Comparison of ENCODE assay signal across 15 cellular contexts in genomic region chr19:2774083-2774679, GRCh38. TPM values are rescaled to one million over a fixed set of nuclear protein-coding genes. Genes with fewer than 3 reads are reported as not detected.
A peak's percentile ranks its signal among the peaks of the same experiment; 100 is the strongest.
DNase-seq lines count a peak whose midpoint lies in the region; ATAC-seq and TF ChIP-seq lines count a peak whose summit lies in the region.
"Had no signal": no experiment of that assay in that cellular context is flagged by ENCODE, and none has a peak within 500 bp of the region (broad histone marks: within the 10 kb centered on the region; RNA-seq: fewer than 3 reads in every experiment).

No MANE protein-coding gene starts in this region.

- no peak for DNase-seq in CD8-positive, alpha-beta memory T cell
- no peak for DNase-seq in T-helper 17 cell
- peak; percentile 46 to 54 for DNase-seq in heart right ventricle
- peak; percentile 9 for DNase-seq in retina
- DNase-seq in NCI-H446 treated with DMSO at 0.1 percent for 48 hours (lab: John Stamatoyannopoulos, UW) = no peak
- DNase-seq: activated CD4-positive, alpha-beta T cell treated with anti-CD3 and anti-CD28 coated beads for 1 hour; activated T-cell treated with anti-CD3 and anti-CD28 coated beads, Interleukin-2, amount 50 U/mL, for 4 hours; aorta; EL; mesendoderm; NCI-H1092; NCI-H226 had no signal

- CTCF ChIA-PET in CD8-positive, alpha-beta memory T cell (lab: Charles Lee) = interaction anchor here (1.5 kb wide), 1 partner anchor 24 kb away, joined by 3 read pairs; no protein-coding TSS in a partner anchor

- TF ChIP-seq CTCF in heart right ventricle (IDR thresholded peaks at IDR 0.05) = no peak

- H3K4me3 ChIP-seq in CD8-positive, alpha-beta memory T cell (ENCODE audit: low read length) = no peak overlapping the region
- peak overlapping the region in 1 of 10 donors; percentile 47 for H3K4me3 ChIP-seq in heart right ventricle

- peaks cover 18% of the 10 kb centered on the region for H3K4me1 ChIP-seq in CD8-positive, alpha-beta memory T cell (ENCODE audit: insufficient read depth, low read length)
- peaks cover 26 to 84% (median 65%) of the 10 kb centered on the region in 9 donors for H3K4me1 ChIP-seq in heart right ventricle

- no peaks in the 10 kb centered on the region for H3K27me3 ChIP-seq in CD8-positive, alpha-beta memory T cell (ENCODE audit: insufficient read depth, low read length, poor library complexity, severe bottlenecking)
- no peaks in the 10 kb centered on the region for H3K27me3 ChIP-seq in heart right ventricle

- intact Hi-C loops in heart right ventricle (cut with DNase I) = no loop called here

- peaks cover 0 to 25% (median 2%) of the 10 kb centered on the region in 3 donors for H3K36me3 Mint-ChIP-seq in CD8-positive, alpha-beta memory T cell
- H3K36me3 Mint-ChIP-seq in T-helper 17 cell (ENCODE audit: low read depth) = no peaks in the 10 kb centered on the region

- POLR2A ChIA-PET in CD8-positive, alpha-beta memory T cell (lab: Charles Lee) = no interaction called here

- peak overlapping the region in 5 of 8 donors; percentile 40 to 69 (median 54) for H3K27ac Mint-ChIP-seq in CD8-positive, alpha-beta memory T cell
- peak overlapping the region; percentile 96 for H3K27ac Mint-ChIP-seq in T-helper 17 cell

- peaks cover 25 to 47% (median 28%) of the 10 kb centered on the region in 3 donors for H3K4me1 Mint-ChIP-seq in CD8-positive, alpha-beta memory T cell
- peaks cover 20% of the 10 kb centered on the region for H3K4me1 Mint-ChIP-seq in T-helper 17 cell

- H3K27ac ChIP-seq in CD8-positive, alpha-beta memory T cell (ENCODE audit: low read depth, low read length) = no peak overlapping the region
- peak overlapping the region in 8 of 10 donors; percentile 87 to 92 (median 91) for H3K27ac ChIP-seq in heart right ventricle
- H3K27ac ChIP-seq: C4-2B had no signal

- 51 to 66% methylated on average over 32 of the region's 32 CpGs for WGBS in heart right ventricle, 2 donors

- H3K36me3 ChIP-seq in CD8-positive, alpha-beta memory T cell (ENCODE audit: insufficient read depth, low read length) = no peaks in the 10 kb centered on the region
- H3K36me3 ChIP-seq in heart right ventricle = peaks cover 0 to 19% (median 0%) of the 10 kb centered on the region in 9 donors

- no peaks in the 10 kb centered on the region for H3K9me3 ChIP-seq in CD8-positive, alpha-beta memory T cell (ENCODE audit: low read length)
- H3K9me3 ChIP-seq in T-helper 17 cell (ENCODE audit: control insufficient read depth, low read length, poor library complexity, severe bottlenecking) (no peaks in the 10 kb centered on the region), heart right ventricle (no peaks in the 10 kb centered on the region)

- no peaks in the 10 kb centered on the region for H3K27me3 Mint-ChIP-seq in CD8-positive, alpha-beta memory T cell
- H3K27me3 Mint-ChIP-seq in T-helper 17 cell = no peaks in the 10 kb centered on the region

- ATAC-seq in T-helper 17 cell (no peak), heart right ventricle (peak in 4 of 8 donors; percentile 34 to 60 (median 40)), GM19324 (IDR thresholded peaks at IDR 0.05; ENCODE audit: low FRiP score, unreplicated experiment) (no peak), GM21619 (IDR thresholded peaks at IDR 0.05; ENCODE audit: unreplicated experiment) (no peak)
- ATAC-seq: activated T-cell treated with anti-CD3 and anti-CD28 coated beads, Interleukin-2, amount 50 U/mL, for 4 hours had no signal

- no peaks in the 10 kb centered on the region for H3K9me3 Mint-ChIP-seq in CD8-positive, alpha-beta memory T cell
- H3K9me3 Mint-ChIP-seq: activated T-cell treated with anti-CD3 and anti-CD28 coated beads, Interleukin-2, amount 50 U/mL, for 4 hours had no signal

- no peak overlapping the region for H3K4me3 Mint-ChIP-seq in CD8-positive, alpha-beta memory T cell
- H3K4me3 Mint-ChIP-seq in T-helper 17 cell = no peak overlapping the region
- H3K4me3 Mint-ChIP-seq: activated T-cell treated with anti-CD3 and anti-CD28 coated beads, Interleukin-2, amount 50 U/mL, for 4 hours had no signal

RNA-seq across cellular contexts. Expression of gene SGTA, which starts 8.9 kb away (rescaled TPM):
- total RNA-seq in CD8-positive, alpha-beta memory T cell = 10 to 100 TPM; 87.8 to 93.9 TPM
- polyA plus RNA-seq in CD8-positive, alpha-beta memory T cell = 39.7 TPM
- total RNA-seq in T-helper 17 cell (10 to 100 TPM; 29.2 to 31.9 TPM), heart right ventricle (10 to 100 TPM; 52.6 to 84.9 (median 64.6) TPM)
- polyA plus RNA-seq in heart right ventricle = 100 to 1,000 TPM in 1 of 2 donors, 10 to 100 TPM in 1; 90.2 to 102 TPM

RNA-seq across cellular contexts. Expression of gene THOP1, which starts 11.1 kb away (rescaled TPM):
- 100 to 1,000 TPM; 169 to 178 TPM for total RNA-seq in CD8-positive, alpha-beta memory T cell
- 40.2 TPM for polyA plus RNA-seq in CD8-positive, alpha-beta memory T cell
- total RNA-seq in T-helper 17 cell (10 to 100 TPM; 24.2 to 28.1 TPM), heart right ventricle (10 to 100 TPM; 37.5 to 72.5 (median 41.2) TPM)
- polyA plus RNA-seq in heart right ventricle = 10 to 100 TPM; 84.1 to 85.3 TPM

RNA-seq across cellular contexts. Expression of gene SLC39A3, which starts 34.4 kb away (rescaled TPM):
- total RNA-seq in CD8-positive, alpha-beta memory T cell = 10 to 100 TPM; 44.1 to 51.3 TPM
- 35.4 TPM for polyA plus RNA-seq in CD8-positive, alpha-beta memory T cell
- 10 to 100 TPM; 12.3 to 20.6 TPM for total RNA-seq in T-helper 17 cell
- total RNA-seq in heart right ventricle = 10 to 100 TPM; 16.5 to 27.7 (median 21.6) TPM
- polyA plus RNA-seq in heart right ventricle = 10 to 100 TPM; 26.1 to 66.8 TPM

RNA-seq across cellular contexts. Expression of gene ZNF554, which starts 45.5 kb away (rescaled TPM):
- total RNA-seq in CD8-positive, alpha-beta memory T cell = 1 to 10 TPM; 2.1 to 2.3 TPM
- 5.7 TPM for polyA plus RNA-seq in CD8-positive, alpha-beta memory T cell
- 1 to 10 TPM; 3.0 to 3.2 TPM for total RNA-seq in T-helper 17 cell
- 1 to 10 TPM; 3.1 to 5.6 (median 4.7) TPM for total RNA-seq in heart right ventricle
- polyA plus RNA-seq in heart right ventricle = 1 to 10 TPM in 1 of 2 donors, under 1 TPM in 1; 0.94 to 6.7 TPM

RNA-seq across cellular contexts. Expression of gene DIRAS1, which starts 53.0 kb away (rescaled TPM):
- under 1 TPM in 1 of 2 experiments, not detected in 1; 0.18 TPM for total RNA-seq in CD8-positive, alpha-beta memory T cell
- polyA plus RNA-seq in CD8-positive, alpha-beta memory T cell = not detected
- under 1 TPM; 0.40 to 0.42 TPM for total RNA-seq in T-helper 17 cell
- 100 to 1,000 TPM; 104 to 381 (median 184) TPM for total RNA-seq in heart right ventricle
- 100 to 1,000 TPM in 1 of 2 donors, 10 to 100 TPM in 1; 63.7 to 107 TPM for polyA plus RNA-seq in heart right ventricle

Comparison
In these comparisons a context has a peak if more than half of its experiments do, and no peak if none do; other contexts are left out.
1. DNase-seq: peak in heart right ventricle (2 of 2) and retina (single experiment); none in CD8-positive, alpha-beta memory T cell (0 of 5), T-helper 17 cell (0 of 3) and NCI-H446 treated with DMSO at 0.1 percent for 48 hours (single experiment).